ENCODE assay signal across 10 cellular contexts in the genomic region with DNA sequence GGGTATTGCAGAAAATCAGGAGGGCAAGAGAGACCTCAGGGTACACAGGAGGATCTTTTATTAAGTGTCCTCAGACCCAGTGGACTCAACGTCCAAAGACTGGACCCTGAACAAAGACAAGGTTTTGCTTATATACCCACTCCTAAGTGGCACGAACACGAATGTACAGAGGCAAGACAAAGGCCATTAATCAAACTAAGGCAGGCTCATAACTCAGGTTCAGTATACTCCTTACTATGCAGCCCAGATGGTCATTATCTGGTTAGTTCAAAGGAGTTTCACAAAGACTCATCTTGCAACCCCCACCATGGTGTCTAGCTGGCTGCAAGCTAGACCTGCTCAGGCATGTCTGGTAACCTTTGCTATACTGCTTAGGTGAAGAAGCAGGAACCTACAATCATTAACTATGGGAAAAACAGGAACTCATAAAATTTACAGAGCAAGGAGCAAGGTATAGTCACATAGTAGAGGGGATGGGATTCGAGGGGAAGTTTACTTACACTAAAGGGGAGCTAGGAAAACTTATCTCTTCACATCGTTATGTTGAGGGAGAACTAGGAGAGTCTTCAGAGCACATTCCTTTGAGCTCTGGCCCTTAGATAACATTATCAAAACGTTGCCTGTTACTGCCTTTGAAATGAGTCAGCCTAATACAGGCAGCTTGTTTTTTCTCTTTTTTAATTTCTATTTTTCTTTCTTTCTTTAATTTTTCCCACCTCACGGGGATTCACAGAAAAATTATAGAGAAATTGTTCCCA. TPM values are rescaled to one million over a fixed set of nuclear protein-coding genes. Genes with fewer than 3 reads are reported as not detected.
DNase-seq lines count a peak whose midpoint lies in the region; ATAC-seq, FAIRE-seq and TF ChIP-seq lines count a peak whose summit lies in the region.
"Had no signal": no experiment of that assay in that cellular context is flagged by ENCODE, and none has a peak within 500 bp of the region (broad histone marks: within the 10 kb centered on the region; RNA-seq: fewer than 3 reads in every experiment).

No MANE protein-coding gene starts in this region.

- no peak overlapping the region for H3T11ph ChIP-seq in H9 (ENCODE audit: low read length)

- POLR2A ChIA-PET in K562 (lab: Yijun Ruan, JAX), result interaction anchor here (0.7 to 1.2 kb wide), 4 partner anchors 17 to 122 kb away, joined by 3 to 4 read pairs (median 4); no protein-coding TSS in a partner anchor

- intact Hi-C loops in K562 (cut with micrococcal nuclease), result no loop called here

- H3K4me2 ChIP-seq in K562 (ENCODE audit: insufficient read depth, low read length) (peak overlapping the region; percentile 72), H9 (ENCODE audit: insufficient read depth, insufficient read length, low read length) (no peak overlapping the region)

- 1% methylated on average over 7 of the region's 7 CpGs for WGBS in K562 (ENCODE audit: insufficient coverage, low coverage, missing lambda C conversion rate)
- WGBS in H9 (ENCODE audit: extremely low coverage, insufficient read length, low lambda C conversion rate), result no CpG with 5 or more reads among the region's 7 CpGs

- H3K9me3 Mint-ChIP-seq in stimulated activated naive CD8-positive, alpha-beta T cell treated with anti-CD3 and anti-CD28 coated beads, Interleukin-15, amount 100 ng/mL, for 72 hours, result peaks cover 6 to 16% of the 10 kb centered on the region in 2 donors
- peaks cover 15 to 19% of the 10 kb centered on the region in 2 experiments for H3K9me3 Mint-ChIP-seq in H9

- H3K27ac Mint-ChIP-seq in stimulated activated naive CD8-positive, alpha-beta T cell treated with anti-CD3 and anti-CD28 coated beads, Interleukin-15, amount 100 ng/mL, for 72 hours, result no peak overlapping the region
- H3K27ac Mint-ChIP-seq in H9, result 0 out of 7 replicates have a peak overlapping the region, but pooled peaks of 1 of the 3 experiments have one; percentile 7

- H3K36me3 ChIP-seq in K562 (ENCODE audit: control insufficient read depth, insufficient read depth, low read length), result no peaks in the 10 kb centered on the region

- H2BK5ac ChIP-seq in H9 (ENCODE audit: insufficient read length, low read length), result no peak overlapping the region

- no peaks in the 10 kb centered on the region for H3K27me3 ChIP-seq in K562 (ENCODE audit: control insufficient read depth in 2 of 2, insufficient read depth in 2 of 2, low read length in 2 of 2)
- no peaks in the 10 kb centered on the region for H3K27me3 ChIP-seq in H9 (ENCODE audit: insufficient read depth, low read length)

- H3K56ac ChIP-seq in H9 (ENCODE audit: insufficient read length, low read depth, low read length), result no peak overlapping the region

- peak; percentile 79 for TF ChIP-seq EP300 in K562 (IDR thresholded peaks at IDR 0.05; ENCODE audit: low read length)

- TF ChIP-seq POLR2A in K562 (conservative IDR thresholded peaks at IDR 0.05), result no peak

- no peak for TF ChIP-seq CTCF in K562 (IDR thresholded peaks at IDR 0.05 in 2 of 3, conservative IDR thresholded peaks at IDR 0.05 in 1 of 3; ENCODE audit: insufficient read depth in 2 of 3, low read depth in 1 of 3, low read length in 3 of 3)
- TF ChIP-seq CTCF in H9 (conservative IDR thresholded peaks at IDR 0.05), result no peak

- no TSS peak for BruUV-seq in K562 (replicated peaks; lab: Mats Ljungman, UMichigan)

- no peak for TF ChIP-seq RAD21 in K562 (CRISPR knock-in tag; conservative IDR thresholded peaks at IDR 0.05 in 1 of 2, IDR thresholded peaks at IDR 0.05 in 1 of 2)

- H4K20me1 ChIP-seq in K562 (replicated peaks; ENCODE audit: control insufficient read depth, insufficient read depth, low read length) (no peaks in the 10 kb centered on the region), H9 (ENCODE audit: control insufficient read depth, insufficient read depth, insufficient read length) (no peaks in the 10 kb centered on the region)

- no peaks in the 10 kb centered on the region for H3K79me1 ChIP-seq in H9 (ENCODE audit: insufficient read depth, low read depth, low read length, poor library complexity, severe bottlenecking)

- peak overlapping the region in 1 of 2 experiments; percentile 48; a peak in 2 of 4 replicates for H3K9ac ChIP-seq in K562 (ENCODE audit: insufficient read depth in 1 of 2, low read depth in 2 of 2, low read length in 2 of 2)
- no peak overlapping the region for H3K9ac ChIP-seq in H9 (ENCODE audit: extremely low read depth, insufficient read length, low read length)

- no peak overlapping the region for H3K18ac ChIP-seq in H9 (ENCODE audit: insufficient read length, low read depth, low read length)

- H3K4me3 ChIP-seq in K562, result no peak overlapping the region
- H3K4me3 ChIP-seq: lung had no signal

- CTCF ChIA-PET in K562 (lab: Yijun Ruan, JAX; ENCODE audit: low intra/inter-chr PET ratio), result no interaction called here

- no peak overlapping the region for H3K14ac ChIP-seq in H9 (ENCODE audit: insufficient read depth, low read length)

- no peaks in the 10 kb centered on the region for H3K4me1 Mint-ChIP-seq in stimulated activated naive CD8-positive, alpha-beta T cell treated with anti-CD3 and anti-CD28 coated beads, Interleukin-15, amount 100 ng/mL, for 72 hours
- peaks cover 16 to 23% of the 10 kb centered on the region in 2 experiments for H3K4me1 Mint-ChIP-seq in H9

- H4K91ac ChIP-seq in H9 (ENCODE audit: insufficient read length, low read depth, low read length), result no peak overlapping the region

- H2BK15ac ChIP-seq in H9 (ENCODE audit: low read depth, low read length), result no peak overlapping the region

- H3K79me2 ChIP-seq in K562 (ENCODE audit: control insufficient read depth, insufficient read depth, low read length) (no peaks in the 10 kb centered on the region), H9 (ENCODE audit: insufficient read depth, low read length) (no peaks in the 10 kb centered on the region)

- no peak overlapping the region for H3K4ac ChIP-seq in H9 (ENCODE audit: low read depth, low read length)

- no peak overlapping the region for H3K4me3 Mint-ChIP-seq in stimulated activated naive CD8-positive, alpha-beta T cell treated with anti-CD3 and anti-CD28 coated beads, Interleukin-15, amount 100 ng/mL, for 72 hours
- no peak overlapping the region for H3K4me3 Mint-ChIP-seq in H9

- H3K27ac ChIP-seq in K562 (ENCODE audit: extremely low read depth, low read depth, low read length), result peak overlapping the region; percentile 80
- no peak overlapping the region for H3K27ac ChIP-seq in H9 (ENCODE audit: insufficient read length, low read depth, low read length)
- H3K27ac ChIP-seq in caudate nucleus (ENCODE audit: low read depth, low read length), result no peak overlapping the region

- H3K4me1 ChIP-seq in K562 (replicated peaks in 1 of 2; ENCODE audit: control insufficient read depth in 2 of 2, insufficient read depth in 2 of 2, low read length in 2 of 2), result peaks cover 13 to 54% of the 10 kb centered on the region in 2 experiments; a peak in 4 of 5 replicates
- no peaks in the 10 kb centered on the region for H3K4me1 ChIP-seq in H9 (ENCODE audit: insufficient read depth, low read length)

- H2BK12ac ChIP-seq in H9 (ENCODE audit: insufficient read length, low read depth, low read length), result no peak overlapping the region

- no peak overlapping the region for H4K5ac ChIP-seq in H9 (ENCODE audit: insufficient read length, low read depth, low read length)

- in situ Hi-C loops in Caki2 (cut with HindIII; ENCODE audit: low pct_unique_long_range_greater_than_20kb, low sequenced_read_pairs), result no loop called here
- in situ Hi-C loops in K562 (cut with MboI), result no loop called here

- peak; percentile 61 for DNase-seq in Caki2 (ENCODE audit: low read depth)
- peak in 2 of 4 experiments; percentile 37 to 77 for DNase-seq in K562 (ENCODE audit: extremely low read depth in 1 of 4, low spot score in 3 of 4)
- DNase-seq in stimulated activated naive CD8-positive, alpha-beta T cell treated with anti-CD3 and anti-CD28 coated beads, Interleukin-15, amount 100 ng/mL, for 72 hours, result no peak
- DNase-seq in H9, result no peak
- no peak for DNase-seq in SW 1271 (lab: John Stamatoyannopoulos, UW)
- DNase-seq in caudate nucleus (lab: John Stamatoyannopoulos, UW), result no peak

- H3K36me3 Mint-ChIP-seq in H9 (ENCODE audit: insufficient read depth in 1 of 3, low read depth in 3 of 3), result peaks cover 3 to 15% (median 13%) of the 10 kb centered on the region in 3 experiments; a peak in 6 of 7 replicates
- H3K36me3 Mint-ChIP-seq: brain had no signal

- H3K27me3 Mint-ChIP-seq in stimulated activated naive CD8-positive, alpha-beta T cell treated with anti-CD3 and anti-CD28 coated beads, Interleukin-15, amount 100 ng/mL, for 72 hours, result peaks cover 66% of the 10 kb centered on the region
- no peaks in the 10 kb centered on the region; the same call in 1 of the 2 replicates for H3K27me3 Mint-ChIP-seq in H9 (ENCODE audit: low read depth)

- FAIRE-seq in K562 (lab: Jason Lieb, UNC), result peak; percentile 88

- H2BK120ac ChIP-seq in H9 (ENCODE audit: low read depth, low read length, poor library complexity, severe bottlenecking), result no peak overlapping the region

- ATAC-seq in GM19455 (IDR thresholded peaks at IDR 0.05; ENCODE audit: unreplicated experiment) (peak; percentile 91), HG03060 (IDR thresholded peaks at IDR 0.05; ENCODE audit: low read depth, unreplicated experiment) (peak; percentile 96), K562 (peak; percentile 75)
- no peak for ATAC-seq in stimulated activated naive CD8-positive, alpha-beta T cell treated with anti-CD3 and anti-CD28 coated beads, Interleukin-15, amount 100 ng/mL, for 72 hours

- H4K8ac ChIP-seq in H9 (replicated peaks; ENCODE audit: insufficient read length, low read depth, low read length), result no peak overlapping the region

- no peak overlapping the region for H2AK5ac ChIP-seq in H9 (ENCODE audit: insufficient read length, low read length)

- peaks cover 3% of the 10 kb centered on the region for H3K9me1 ChIP-seq in K562 (ENCODE audit: control insufficient read depth, insufficient read depth, low read length)

- H3K23ac ChIP-seq in H9 (ENCODE audit: insufficient read length, low read depth, low read length), result no peak overlapping the region

- H3K9me3 ChIP-seq in K562 (replicated peaks; ENCODE audit: control insufficient read depth, insufficient read depth, low read depth, low read length) (peaks cover 9% of the 10 kb centered on the region; the same call in 1 of the 2 replicates), H9 (ENCODE audit: control insufficient read depth, low read depth, low read length) (no peaks in the 10 kb centered on the region)

- no peak overlapping the region for H2BK20ac ChIP-seq in H9 (ENCODE audit: low read depth, low read length, poor library complexity, severe bottlenecking)

- H2AFZ ChIP-seq in K562 (ENCODE audit: low read depth, low read length), result peak overlapping the region; percentile 76
- H2AFZ ChIP-seq in H9 (ENCODE audit: low read length), result no peak overlapping the region

- no peaks in the 10 kb centered on the region for H3K23me2 ChIP-seq in H9 (ENCODE audit: insufficient read length, low read depth, low read length, poor library complexity, severe bottlenecking)

RNA-seq across cellular contexts. Expression of a gene that starts 33.9 kb away (rescaled TPM):
- 0.75 and 3.5 TPM in 2 replicates for total RNA-seq in Caki2 (2014; rRNA removed; shearing (Covaris generic); ENCODE audit: low replicate concordance)
- 0.28 and 2.2 TPM in 2 replicates for total RNA-seq in K562 (2011; cell fraction: chromatin; rRNA removed; ENCODE audit: low replicate concordance)
- 0.53 and 1.0 TPM in 2 replicates for total RNA-seq in K562 (2011; cell fraction: nucleolus; rRNA removed)
- 0.53 and 0.59 TPM in 2 replicates for total RNA-seq in K562 (2011; cell fraction: nucleoplasm; rRNA removed)
- total RNA-seq in K562 (2014; rRNA removed), result not detected in 2 replicates
- not detected in 2 replicates for total RNA-seq in K562 (2014; rRNA removed; fragmentation: Illumina TruSeq; extraction: Trizol)
- total RNA-seq in K562 (2015; rRNA removed; fragmentation: Illumina TruSeq; extraction: Trizol), result 0.04 TPM in 1 of 2 replicates, not detected in the other
- 0.04 and 0.31 TPM in 2 replicates for total RNA-seq in K562 (2021)
- polyA plus RNA-seq in K562 (2011; rRNA removed), result 0.26 and 0.76 TPM in 2 replicates
- polyA plus RNA-seq in K562 (2011; cell fraction: cytosol; rRNA removed), result 0.39 and 0.62 TPM in 2 replicates
- 3.3 and 5.9 TPM in 2 replicates for polyA plus RNA-seq in K562 (2011; cell fraction: nucleus; rRNA removed)
- 0.08 and 0.17 TPM in 2 replicates for polyA plus RNA-seq in K562 (2012)
- polyA plus RNA-seq in K562 (2014; fragmentation: Illumina TruSeq; extraction: Trizol), result 0.04 TPM in 1 of 2 replicates, not detected in the other
- polyA plus RNA-seq in K562 (2014; fragmentation: Nextera tagmentation; extraction: Ambion mirVana), result not detected
- 0.05 and 0.11 TPM in 2 replicates for polyA plus RNA-seq in K562 (2014; rRNA removed)
- polyA minus RNA-seq in K562 (2011; rRNA and poly(A)+ RNA removed), result not detected in 2 replicates
- polyA minus RNA-seq in K562 (2011; cell fraction: cytosol; rRNA and poly(A)+ RNA removed), result not detected in 2 replicates
- 1.1 and 2.2 TPM in 2 replicates for polyA minus RNA-seq in K562 (2011; cell fraction: nucleus; rRNA and poly(A)+ RNA removed)
- total RNA-seq in H9 (2021), result 10.7 and 11.1 TPM in 2 replicates
